In genomic region chr6:160259143-160259425, GRCh38 we compare ENCODE assay signal across 21 cellular contexts. TPM values are rescaled to one million over a fixed set of nuclear protein-coding genes. Genes with fewer than 3 reads are reported as not detected.
"Had no signal": no experiment of that assay in that cellular context is flagged by ENCODE, and none has a peak within 500 bp of the region (broad histone marks: within the 10 kb centered on the region; RNA-seq: fewer than 3 reads in every experiment).

No MANE protein-coding gene starts in this region.

- H3K4me1 ChIP-seq: left lung, SJSA1 had no signal

- H3K4me3 Mint-ChIP-seq: activated naive CD8-positive, alpha-beta T cell; dendritic cell treated with granulocyte-macrophage colony-stimulating factor and Interleukin-4, amounts not matched to agents 40 ng/mL and 50 ng/mL, for 4 days; natural killer cell; stimulated activated naive CD8-positive, alpha-beta T cell treated with anti-CD3 and anti-CD28 coated beads, Interleukin-15, amount 100 ng/mL, for 72 hours; T-helper 1 cell treated with Interleukin-12 subunit alpha and Interleukin-12 subunit beta and Interleukin-4 antibody, amounts not matched to agents 30 μg/mL and 1 μg/mL, for 36 hours had no signal

- H3K27me3 ChIP-seq: SJSA1 had no signal

- ATAC-seq: left lung; mucosa of descending colon; natural killer cell; stimulated activated naive CD8-positive, alpha-beta T cell treated with anti-CD3 and anti-CD28 coated beads, Interleukin-15, amount 100 ng/mL, for 72 hours had no signal

- H3K4me1 Mint-ChIP-seq: stimulated activated naive CD8-positive, alpha-beta T cell treated with anti-CD3 and anti-CD28 coated beads, Interleukin-15, amount 100 ng/mL, for 72 hours had no signal

- H3K4me3 ChIP-seq: left lung, mucosa of descending colon, SJSA1, skin epidermis, thoracic aorta had no signal

- H3K27ac ChIP-seq: left lung, SJSA1, skin epidermis, VCaP had no signal

- H3K9me3 Mint-ChIP-seq: dendritic cell treated with granulocyte-macrophage colony-stimulating factor and Interleukin-4, amounts not matched to agents 40 ng/mL and 50 ng/mL, for 4 days; natural killer cell; stimulated activated naive CD8-positive, alpha-beta T cell treated with anti-CD3 and anti-CD28 coated beads, Interleukin-15, amount 100 ng/mL, for 72 hours; T-helper 1 cell treated with Interleukin-12 subunit alpha and Interleukin-12 subunit beta and Interleukin-4 antibody, amounts not matched to agents 30 μg/mL and 1 μg/mL, for 36 hours had no signal

- H3K27ac Mint-ChIP-seq: activated naive CD8-positive, alpha-beta T cell; dendritic cell treated with granulocyte-macrophage colony-stimulating factor and Interleukin-4, amounts not matched to agents 40 ng/mL and 50 ng/mL, for 4 days; natural killer cell; stimulated activated naive CD8-positive, alpha-beta T cell treated with anti-CD3 and anti-CD28 coated beads, Interleukin-15, amount 100 ng/mL, for 72 hours; T-helper 1 cell treated with Interleukin-12 subunit alpha and Interleukin-12 subunit beta and Interleukin-4 antibody, amounts not matched to agents 30 μg/mL and 1 μg/mL, for 36 hours had no signal

- H3K9me3 ChIP-seq: left lung, mucosa of descending colon, SJSA1, thoracic aorta had no signal

- H3K36me3 Mint-ChIP-seq: activated naive CD8-positive, alpha-beta T cell; natural killer cell had no signal

- DNase-seq: activated CD4-positive, alpha-beta T cell treated with anti-CD3 and anti-CD28 coated beads for 1 hour; activated CD8-positive, alpha-beta memory T cell treated with anti-CD3 and anti-CD28 coated beads for 24 hours; effector CD8-positive, alpha-beta T cell; foreskin fibroblast; left lung; mucosa of descending colon; natural killer cell; stimulated activated CD4-positive, alpha-beta T cell treated with anti-CD3 and anti-CD28 coated beads, Interleukin-15, amount 100 ng/mL, for 24 hours; stimulated activated CD4-positive, alpha-beta T cell treated with anti-CD3 and anti-CD28 coated beads, Interleukin-2, amount 100 ng/mL, for 48 hours; stimulated activated naive CD8-positive, alpha-beta T cell treated with anti-CD3 and anti-CD28 coated beads, Interleukin-15, amount 100 ng/mL, for 72 hours had no signal

- H3K36me3 ChIP-seq: left lung, SJSA1, thoracic aorta had no signal

RNA-seq across cellular contexts. Expression of gene SLC22A2, which starts 0.5 kb away (rescaled TPM):
- total RNA-seq: bronchial epithelial cell, endothelial cell of umbilical vein, left lung, lung microvascular endothelial cell, natural killer cell, SJSA1, thoracic aorta, ureter had no signal
- polyA plus RNA-seq: endothelial cell of umbilical vein had no signal
